ENCODE assay signal across 8 cellular contexts in the genomic region with DNA sequence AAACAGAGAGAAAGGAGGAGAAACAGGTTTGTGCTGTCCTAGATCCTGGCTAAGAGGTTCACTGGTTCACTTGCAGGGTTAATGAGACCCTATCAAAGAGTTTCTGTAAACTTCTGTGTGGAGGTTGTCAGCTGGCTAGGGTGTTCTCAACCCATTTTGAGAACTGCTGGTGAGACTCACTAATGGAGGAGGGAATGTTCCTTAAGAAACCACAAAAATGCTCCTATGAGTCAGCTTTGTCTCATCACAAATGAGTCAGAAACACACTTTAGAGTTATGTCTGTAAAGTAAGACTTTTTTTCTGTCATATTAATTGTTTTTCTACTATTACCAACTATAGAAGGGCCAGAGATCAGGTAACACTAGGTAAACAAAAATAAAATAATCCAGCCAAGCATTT.
DNase-seq lines count a peak whose midpoint lies in the region; ATAC-seq lines count a peak whose summit lies in the region.
"Had no signal": no experiment of that assay in that cellular context is flagged by ENCODE, and none has a peak within 500 bp of the region (broad histone marks: within the 10 kb centered on the region; RNA-seq: fewer than 3 reads in every experiment).

No MANE protein-coding gene starts in this region.

- H3K4me3 ChIP-seq in skeletal muscle cell (ENCODE audit: low read depth, low read length) = no peak overlapping the region

- intact Hi-C loops in Right ventricle myocardium inferior (cut with DNase I) = no loop called here

- ATAC-seq in GM21723 (IDR thresholded peaks at IDR 0.05; ENCODE audit: unreplicated experiment) (peak; percentile 51), Right ventricle myocardium inferior (no peak)

- DNase-seq in HS-27A (ENCODE audit: low read depth) (peak; percentile 64), brain pericyte (ENCODE audit: low read depth, low spot score) (peak; percentile 36), skeletal muscle cell (ENCODE audit: low read depth) (peak; percentile 89), Ammon's horn (ENCODE audit: low spot score) (no peak), Right ventricle myocardium inferior (ENCODE audit: missing footprints) (no peak), midbrain (lab: John Stamatoyannopoulos, UW) (no peak)
- DNase-seq: activated CD4-positive, alpha-beta T cell treated with anti-CD3 and anti-CD28 coated beads, Interleukin-2, amount 10 ng/mL, durations not matched to agents 24 days and 14 days had no signal

Comparison
In these comparisons a context has a peak if more than half of its experiments do, and no peak if none do; other contexts are left out.
1. DNase-seq: peak in HS-27A (single experiment), brain pericyte (single experiment) and skeletal muscle cell (single experiment); none in Ammon's horn (single experiment), Right ventricle myocardium inferior (single experiment) and midbrain (single experiment).